ENCODE assay signal across 20 cellular contexts in the genomic region with DNA sequence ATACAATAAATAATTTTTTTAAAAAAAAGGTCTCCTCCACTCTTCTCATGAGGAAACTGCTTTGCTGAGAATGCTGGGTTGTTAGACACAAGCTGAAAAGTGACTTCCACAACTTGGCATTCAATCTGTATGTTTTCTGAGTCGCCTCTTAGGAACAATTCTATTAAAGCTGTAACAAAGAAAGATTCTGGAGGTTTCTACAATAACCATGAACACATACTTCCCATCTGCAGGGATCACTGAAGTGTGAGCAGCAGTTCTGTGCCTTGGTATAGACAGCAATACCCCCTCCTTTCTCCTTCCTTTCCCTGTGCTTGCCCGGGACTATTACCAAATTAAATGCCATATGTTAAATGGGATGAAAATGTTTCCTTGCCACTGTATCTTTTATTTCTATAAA. TPM values are rescaled to one million over a fixed set of nuclear protein-coding genes. Genes with fewer than 3 reads are reported as not detected.
"Had no signal": no experiment of that assay in that cellular context is flagged by ENCODE, and none has a peak within 500 bp of the region (broad histone marks: within the 10 kb centered on the region; RNA-seq: fewer than 3 reads in every experiment).

No MANE protein-coding gene starts in this region.

- H3K4me3 Mint-ChIP-seq: activated CD4-positive, alpha-beta memory T cell treated with anti-CD3 and anti-CD28 coated beads, Interleukin-2, amount 10 ng/mL, durations not matched to agents 7 days and 5 days; activated CD4-positive, alpha-beta T cell treated with anti-CD3 and anti-CD28 coated beads for 36 hours; activated T-cell treated with anti-CD3 and anti-CD28 coated beads, Interleukin-2, amount 50 U/mL, for 4 hours had no signal

- DNase-seq: activated CD4-positive, alpha-beta memory T cell treated with anti-CD3 and anti-CD28 coated beads, Interleukin-2, amount 10 ng/mL, durations not matched to agents 7 days and 5 days; activated CD4-positive, alpha-beta T cell treated with anti-CD3 and anti-CD28 coated beads for 36 hours; activated effector memory CD4-positive, alpha-beta T cell treated with anti-CD3 and anti-CD28 coated beads, Interleukin-2, amount 50 U/mL, for 16 hours; activated T-cell treated with anti-CD3 and anti-CD28 coated beads, Interleukin-2, amount 50 U/mL, for 4 hours; dermis blood vessel endothelial cell; erythroblast; islet precursor cell; naive thymus-derived CD8-positive, alpha-beta T cell; psoas muscle; sigmoid colon; SK-N-SH; spleen; stomach; T-cell; T-helper 9 cell had no signal

- H3K9me3 Mint-ChIP-seq: activated CD4-positive, alpha-beta memory T cell treated with anti-CD3 and anti-CD28 coated beads, Interleukin-2, amount 10 ng/mL, durations not matched to agents 7 days and 5 days; activated naive CD4-positive, alpha-beta T cell treated with anti-CD3 and anti-CD28 coated beads, Interleukin-2, amount 50 U/mL, for 72 hours; activated T-cell treated with anti-CD3 and anti-CD28 coated beads, Interleukin-2, amount 50 U/mL, for 4 hours; naive thymus-derived CD8-positive, alpha-beta T cell; T-cell had no signal

- H3K9me3 ChIP-seq: gastroesophageal sphincter, psoas muscle, sigmoid colon, SK-N-SH, spleen, stomach had no signal

- H3K9ac ChIP-seq: SK-N-SH had no signal

- H3K4me2 ChIP-seq: SK-N-SH had no signal

- ATAC-seq: activated CD4-positive, alpha-beta T cell treated with anti-CD3 and anti-CD28 coated beads for 36 hours; activated naive CD4-positive, alpha-beta T cell treated with anti-CD3 and anti-CD28 coated beads, Interleukin-2, amount 50 U/mL, for 72 hours; activated T-cell treated with anti-CD3 and anti-CD28 coated beads, Interleukin-2, amount 50 U/mL, for 4 hours; gastroesophageal sphincter; left lobe of liver; naive thymus-derived CD8-positive, alpha-beta T cell; psoas muscle; T-cell had no signal

- H3K79me2 ChIP-seq: hepatocyte had no signal

- H3K4me3 ChIP-seq: gastroesophageal sphincter, hepatocyte, psoas muscle, sigmoid colon, spleen, stomach had no signal

- H3K27ac ChIP-seq: gastroesophageal sphincter, hepatocyte, psoas muscle, sigmoid colon, spleen, stomach had no signal

- H3K27ac Mint-ChIP-seq: activated CD4-positive, alpha-beta memory T cell treated with anti-CD3 and anti-CD28 coated beads, Interleukin-2, amount 10 ng/mL, durations not matched to agents 7 days and 5 days; activated CD4-positive, alpha-beta T cell treated with anti-CD3 and anti-CD28 coated beads for 36 hours; activated naive CD4-positive, alpha-beta T cell treated with anti-CD3 and anti-CD28 coated beads, Interleukin-2, amount 50 U/mL, for 72 hours; T-cell had no signal

- H2AFZ ChIP-seq: hepatocyte had no signal

- H3K36me3 Mint-ChIP-seq: activated naive CD4-positive, alpha-beta T cell treated with anti-CD3 and anti-CD28 coated beads, Interleukin-2, amount 50 U/mL, for 72 hours; naive thymus-derived CD8-positive, alpha-beta T cell; T-cell had no signal

- H3K36me3 ChIP-seq: gastroesophageal sphincter, sigmoid colon, spleen, stomach had no signal

RNA-seq across cellular contexts. Expression of a gene that starts 1.5 kb away (rescaled TPM):
- total RNA-seq: activated CD4-positive, alpha-beta memory T cell treated with anti-CD3 and anti-CD28 coated beads, Interleukin-2, amount 10 ng/mL, durations not matched to agents 7 days and 5 days; activated CD4-positive, alpha-beta T cell treated with anti-CD3 and anti-CD28 coated beads for 36 hours; activated naive CD4-positive, alpha-beta T cell treated with anti-CD3 and anti-CD28 coated beads, Interleukin-2, amount 50 U/mL, for 72 hours; gastroesophageal sphincter; naive thymus-derived CD8-positive, alpha-beta T cell; osteoblast; T-cell had no signal
